1 cellular context compared by ENCODE assay signal in the genomic region with DNA sequence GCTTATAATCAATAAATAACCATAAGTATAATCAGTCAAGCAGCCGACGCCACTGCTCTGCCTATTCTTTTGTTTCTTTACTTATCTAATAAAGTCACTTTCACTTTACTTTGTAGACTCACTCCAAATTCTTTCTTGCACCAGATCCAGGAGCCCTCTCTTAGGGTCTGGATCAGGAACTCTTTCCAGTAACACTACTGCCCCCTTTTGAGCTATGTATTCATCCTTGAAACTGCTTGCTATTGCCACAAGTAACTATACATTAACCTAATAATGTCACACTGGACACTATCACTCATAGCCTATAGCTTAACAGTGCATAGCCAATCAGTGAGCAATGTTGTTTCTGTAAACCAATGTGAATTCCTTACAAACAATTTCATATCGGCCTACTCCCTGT.
TF ChIP-seq lines count a peak whose summit lies in the region.

No MANE protein-coding gene starts in this region.

TF ChIP-seq in GM23338, 12 proteins besides CTCF, POLR2A, EP300 and RAD21 (continued from another document):
- TF ChIP-seq ZNF114 (CRISPR knock-in tag; IDR thresholded peaks at IDR 0.05) (no peak), JUNB (IDR thresholded peaks at IDR 0.05; ENCODE audit: unreplicated experiment) (no peak), CREB1 (CRISPR knock-in tag; IDR thresholded peaks at IDR 0.05; ENCODE audit: low read depth) (no peak), ZNF331 (CRISPR knock-in tag; IDR thresholded peaks at IDR 0.05; ENCODE audit: low read depth) (no peak), EZH2 (IDR thresholded peaks at IDR 0.05; ENCODE audit: low read depth, unreplicated experiment) (no peak), NANOG (IDR thresholded peaks at IDR 0.05; ENCODE audit: borderline replicate concordance) (no peak), STAT1 (IDR thresholded peaks at IDR 0.05; ENCODE audit: unreplicated experiment) (no peak), EZH2phosphoT487 (IDR thresholded peaks at IDR 0.05; ENCODE audit: unreplicated experiment) (no peak), POLR2AphosphoS5 (IDR thresholded peaks at IDR 0.05; ENCODE audit: low read depth) (no peak)
- TF ChIP-seq, protein P1, sequence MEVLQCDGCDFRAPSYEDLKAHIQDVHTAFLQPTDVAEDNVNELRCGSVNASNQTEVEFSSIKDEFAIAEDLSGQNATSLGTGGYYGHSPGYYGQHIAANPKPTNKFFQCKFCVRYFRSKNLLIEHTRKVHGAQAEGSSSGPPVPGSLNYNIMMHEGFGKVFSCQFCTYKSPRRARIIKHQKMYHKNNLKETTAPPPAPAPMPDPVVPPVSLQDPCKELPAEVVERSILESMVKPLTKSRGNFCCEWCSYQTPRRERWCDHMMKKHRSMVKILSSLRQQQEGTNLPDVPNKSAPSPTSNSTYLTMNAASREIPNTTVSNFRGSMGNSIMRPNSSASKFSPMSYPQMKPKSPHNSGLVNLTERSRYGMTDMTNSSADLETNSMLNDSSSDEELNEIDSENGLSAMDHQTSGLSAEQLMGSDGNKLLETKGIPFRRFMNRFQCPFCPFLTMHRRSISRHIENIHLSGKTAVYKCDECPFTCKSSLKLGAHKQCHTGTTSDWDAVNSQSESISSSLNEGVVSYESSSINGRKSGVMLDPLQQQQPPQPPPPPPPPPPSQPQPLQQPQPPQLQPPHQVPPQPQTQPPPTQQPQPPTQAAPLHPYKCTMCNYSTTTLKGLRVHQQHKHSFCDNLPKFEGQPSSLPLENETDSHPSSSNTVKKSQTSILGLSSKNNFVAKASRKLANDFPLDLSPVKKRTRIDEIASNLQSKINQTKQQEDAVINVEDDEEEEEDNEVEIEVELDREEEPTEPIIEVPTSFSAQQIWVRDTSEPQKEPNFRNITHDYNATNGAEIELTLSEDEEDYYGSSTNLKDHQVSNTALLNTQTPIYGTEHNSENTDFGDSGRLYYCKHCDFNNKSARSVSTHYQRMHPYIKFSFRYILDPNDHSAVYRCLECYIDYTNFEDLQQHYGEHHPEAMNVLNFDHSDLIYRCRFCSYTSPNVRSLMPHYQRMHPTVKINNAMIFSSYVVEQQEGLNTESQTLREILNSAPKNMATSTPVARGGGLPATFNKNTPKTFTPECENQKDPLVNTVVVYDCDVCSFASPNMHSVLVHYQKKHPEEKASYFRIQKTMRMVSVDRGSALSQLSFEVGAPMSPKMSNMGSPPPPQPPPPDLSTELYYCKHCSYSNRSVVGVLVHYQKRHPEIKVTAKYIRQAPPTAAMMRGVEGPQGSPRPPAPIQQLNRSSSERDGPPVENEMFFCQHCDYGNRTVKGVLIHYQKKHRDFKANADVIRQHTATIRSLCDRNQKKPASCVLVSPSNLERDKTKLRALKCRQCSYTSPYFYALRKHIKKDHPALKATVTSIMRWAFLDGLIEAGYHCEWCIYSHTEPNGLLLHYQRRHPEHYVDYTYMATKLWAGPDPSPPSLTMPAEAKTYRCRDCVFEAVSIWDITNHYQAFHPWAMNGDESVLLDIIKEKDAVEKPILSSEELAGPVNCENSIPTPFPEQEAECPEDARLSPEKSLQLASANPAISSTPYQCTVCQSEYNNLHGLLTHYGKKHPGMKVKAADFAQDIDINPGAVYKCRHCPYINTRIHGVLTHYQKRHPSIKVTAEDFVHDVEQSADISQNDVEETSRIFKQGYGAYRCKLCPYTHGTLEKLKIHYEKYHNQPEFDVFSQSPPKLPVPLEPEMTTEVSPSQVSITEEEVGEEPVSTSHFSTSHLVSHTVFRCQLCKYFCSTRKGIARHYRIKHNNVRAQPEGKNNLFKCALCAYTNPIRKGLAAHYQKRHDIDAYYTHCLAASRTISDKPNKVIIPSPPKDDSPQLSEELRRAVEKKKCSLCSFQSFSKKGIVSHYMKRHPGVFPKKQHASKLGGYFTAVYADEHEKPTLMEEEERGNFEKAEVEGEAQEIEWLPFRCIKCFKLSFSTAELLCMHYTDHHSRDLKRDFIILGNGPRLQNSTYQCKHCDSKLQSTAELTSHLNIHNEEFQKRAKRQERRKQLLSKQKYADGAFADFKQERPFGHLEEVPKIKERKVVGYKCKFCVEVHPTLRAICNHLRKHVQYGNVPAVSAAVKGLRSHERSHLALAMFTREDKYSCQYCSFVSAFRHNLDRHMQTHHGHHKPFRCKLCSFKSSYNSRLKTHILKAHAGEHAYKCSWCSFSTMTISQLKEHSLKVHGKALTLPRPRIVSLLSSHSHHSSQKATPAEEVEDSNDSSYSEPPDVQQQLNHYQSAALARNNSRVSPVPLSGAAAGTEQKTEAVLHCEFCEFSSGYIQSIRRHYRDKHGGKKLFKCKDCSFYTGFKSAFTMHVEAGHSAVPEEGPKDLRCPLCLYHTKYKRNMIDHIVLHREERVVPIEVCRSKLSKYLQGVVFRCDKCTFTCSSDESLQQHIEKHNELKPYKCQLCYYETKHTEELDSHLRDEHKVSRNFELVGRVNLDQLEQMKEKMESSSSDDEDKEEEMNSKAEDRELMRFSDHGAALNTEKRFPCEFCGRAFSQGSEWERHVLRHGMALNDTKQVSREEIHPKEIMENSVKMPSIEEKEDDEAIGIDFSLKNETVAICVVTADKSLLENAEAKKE (CRISPR knock-in tag; IDR thresholded peaks at IDR 0.05), result no peak
